ENCODE assay signal across 1 cellular context in the genomic region with DNA sequence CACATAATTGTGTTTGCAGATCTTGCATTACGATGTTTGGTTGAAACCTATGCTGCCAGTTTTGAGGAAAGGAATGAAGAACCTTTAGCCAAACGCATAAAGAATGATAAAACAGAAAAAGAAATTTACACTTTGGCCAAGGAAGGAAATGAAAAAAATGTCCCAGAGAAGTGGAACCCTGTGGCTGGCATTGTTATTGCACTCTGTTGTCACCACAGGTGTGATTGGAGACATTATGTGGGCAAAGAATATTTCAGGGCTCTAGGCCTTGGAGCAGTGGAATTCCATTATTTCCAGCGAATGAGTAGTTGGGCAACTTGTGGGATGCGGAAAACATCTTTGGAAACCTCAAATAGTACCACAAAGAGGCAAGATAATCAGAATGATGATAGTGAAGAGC.
TF ChIP-seq lines count a peak whose summit lies in the region.

No MANE protein-coding gene starts in this region.

TF ChIP-seq in GM12878, 131 proteins besides CTCF, POLR2A, EP300 and RAD21:
- no peak for TF ChIP-seq BHLHE40 (IDR thresholded peaks at IDR 0.05; ENCODE audit: borderline replicate concordance in 1 of 2, low read depth in 2 of 2, low read length in 1 of 2)
- no peak for TF ChIP-seq HCFC1 (IDR thresholded peaks at IDR 0.05; ENCODE audit: low read length)
- no peak for TF ChIP-seq MTA3 (IDR thresholded peaks at IDR 0.05; ENCODE audit: borderline replicate concordance, low read length)
- no peak for TF ChIP-seq ZNF384 (IDR thresholded peaks at IDR 0.05; ENCODE audit: borderline replicate concordance, low read depth, low read length)
